In genomic region chr17:82645516-82645915, GRCh38 we compare ENCODE assay signal across 14 cellular contexts. TPM values are rescaled to one million over a fixed set of nuclear protein-coding genes. Genes with fewer than 3 reads are reported as not detected.
DNase-seq lines count a peak whose midpoint lies in the region; ATAC-seq and TF ChIP-seq lines count a peak whose summit lies in the region.
"Had no signal": no experiment of that assay in that cellular context is flagged by ENCODE, and none has a peak within 500 bp of the region (broad histone marks: within the 10 kb centered on the region; RNA-seq: fewer than 3 reads in every experiment).

No MANE protein-coding gene starts in this region.

- no peak overlapping the region for H2AFZ ChIP-seq in DND-41 (ENCODE audit: low read depth, low read length)

- in situ Hi-C loops in ACHN (cut with HindIII; ENCODE audit: low pct_ligation_motif_present, low pct_unique_long_range_greater_than_20kb, low sequenced_read_pairs), result no loop called here

- DNase-seq in ACHN, result peak; percentile 52
- DNase-seq in DND-41, result no peak
- no peak for DNase-seq in activated CD4-positive, alpha-beta memory T cell treated with anti-CD3 and anti-CD28 coated beads, Interleukin-2, amount 10 ng/mL, durations not matched to agents 7 days and 5 days
- DNase-seq in kidney tubule cell (ENCODE audit: low spot score), result peak; percentile 50
- no peak for DNase-seq in COLO668 (lab: John Stamatoyannopoulos, UW; ENCODE audit: unreplicated experiment)
- DNase-seq in left ventricle myocardium superior, result no peak
- no peak for DNase-seq in GM03348 (ENCODE audit: low spot score)
- DNase-seq in NCI-H2081 treated with DMSO at 0.1 percent for 48 hours (lab: John Stamatoyannopoulos, UW), result no peak
- DNase-seq: kidney, NCI-H1092, NCI-H524 treated with DMSO at 0.1 percent for 48 hours had no signal

- H4K20me1 ChIP-seq in DND-41 (ENCODE audit: insufficient read depth, low read length), result peaks cover 61% of the 10 kb centered on the region

- no peak overlapping the region for H3K9ac ChIP-seq in DND-41 (ENCODE audit: low read depth, low read length)

- no peaks in the 10 kb centered on the region for H3K27me3 Mint-ChIP-seq in activated CD4-positive, alpha-beta memory T cell treated with anti-CD3 and anti-CD28 coated beads, Interleukin-2, amount 10 ng/mL, durations not matched to agents 7 days and 5 days
- H3K27me3 Mint-ChIP-seq: dendritic cell treated with granulocyte-macrophage colony-stimulating factor and Interleukin-4, amounts not matched to agents 40 ng/mL and 50 ng/mL, for 4 days had no signal

- H3K4me2 ChIP-seq in DND-41 (ENCODE audit: insufficient read depth, low read length), result peak overlapping the region; percentile 98

- no peak overlapping the region for H3K4me3 ChIP-seq in DND-41 (ENCODE audit: low read depth in 1 of 2, low read length in 2 of 2)

- ATAC-seq in DND-41 (ENCODE audit: insufficient read depth, low read depth) (no peak), left ventricle myocardium superior (no peak)
- ATAC-seq: Right ventricle myocardium inferior had no signal

- H3K4me1 Mint-ChIP-seq in activated CD4-positive, alpha-beta memory T cell treated with anti-CD3 and anti-CD28 coated beads, Interleukin-2, amount 10 ng/mL, durations not matched to agents 7 days and 5 days, result peaks cover 25% of the 10 kb centered on the region

- H3K4me1 ChIP-seq in DND-41 (ENCODE audit: insufficient read depth, low read length), result peaks cover 28% of the 10 kb centered on the region

- peaks cover 52% of the 10 kb centered on the region for H3K36me3 ChIP-seq in DND-41 (ENCODE audit: insufficient read depth, low read length)

- no peak overlapping the region for H3K27ac Mint-ChIP-seq in activated CD4-positive, alpha-beta memory T cell treated with anti-CD3 and anti-CD28 coated beads, Interleukin-2, amount 10 ng/mL, durations not matched to agents 7 days and 5 days
- H3K27ac Mint-ChIP-seq: dendritic cell treated with granulocyte-macrophage colony-stimulating factor and Interleukin-4, amounts not matched to agents 40 ng/mL and 50 ng/mL, for 4 days had no signal

- peaks cover 44% of the 10 kb centered on the region for H3K36me3 Mint-ChIP-seq in activated CD4-positive, alpha-beta memory T cell treated with anti-CD3 and anti-CD28 coated beads, Interleukin-2, amount 10 ng/mL, durations not matched to agents 7 days and 5 days (ENCODE audit: low read depth)

- no peak for TF ChIP-seq CTCF in DND-41 (IDR thresholded peaks at IDR 0.05; ENCODE audit: borderline replicate concordance, extremely low read depth, low read length, poor library complexity, severe bottlenecking)

- intact Hi-C loops in left ventricle myocardium superior (cut with micrococcal nuclease), result no loop called here

- H3K27ac ChIP-seq in DND-41 (ENCODE audit: low read length), result no peak overlapping the region
- H3K27ac ChIP-seq: C4-2B had no signal

- no peaks in the 10 kb centered on the region for H3K9me3 ChIP-seq in DND-41 (ENCODE audit: insufficient read depth, low read length, severe bottlenecking)

- CTCF ChIA-PET in activated CD4-positive, alpha-beta memory T cell treated with anti-CD3 and anti-CD28 coated beads, Interleukin-2, amount 10 ng/mL, durations not matched to agents 7 days and 5 days (lab: Charles Lee), result no interaction called here

- no peaks in the 10 kb centered on the region for H3K9me3 Mint-ChIP-seq in activated CD4-positive, alpha-beta memory T cell treated with anti-CD3 and anti-CD28 coated beads, Interleukin-2, amount 10 ng/mL, durations not matched to agents 7 days and 5 days
- H3K9me3 Mint-ChIP-seq: dendritic cell treated with granulocyte-macrophage colony-stimulating factor and Interleukin-4, amounts not matched to agents 40 ng/mL and 50 ng/mL, for 4 days had no signal

- H3K4me3 Mint-ChIP-seq in activated CD4-positive, alpha-beta memory T cell treated with anti-CD3 and anti-CD28 coated beads, Interleukin-2, amount 10 ng/mL, durations not matched to agents 7 days and 5 days, result peak overlapping the region; percentile 80
- H3K4me3 Mint-ChIP-seq: dendritic cell treated with granulocyte-macrophage colony-stimulating factor and Interleukin-4, amounts not matched to agents 40 ng/mL and 50 ng/mL, for 4 days had no signal

- POLR2A ChIA-PET in activated CD4-positive, alpha-beta memory T cell treated with anti-CD3 and anti-CD28 coated beads, Interleukin-2, amount 10 ng/mL, durations not matched to agents 7 days and 5 days (lab: Charles Lee), result no interaction called here

- no peaks in the 10 kb centered on the region for H3K27me3 ChIP-seq in DND-41 (ENCODE audit: insufficient read depth, low read length, poor library complexity)

- H3K79me2 ChIP-seq in DND-41 (ENCODE audit: insufficient read depth, low read length), result peaks cover 76% of the 10 kb centered on the region

RNA-seq across cellular contexts. Expression of gene WDR45B, which starts 2.7 kb away (rescaled TPM):
- 10 to 100 TPM; 41.0 to 42.9 TPM for total RNA-seq in activated CD4-positive, alpha-beta memory T cell treated with anti-CD3 and anti-CD28 coated beads, Interleukin-2, amount 10 ng/mL, durations not matched to agents 7 days and 5 days
- total RNA-seq in left ventricle myocardium superior, result 37.3 TPM

RNA-seq across cellular contexts. Expression of gene RAB40B, which starts 53.0 kb away (rescaled TPM):
- total RNA-seq in activated CD4-positive, alpha-beta memory T cell treated with anti-CD3 and anti-CD28 coated beads, Interleukin-2, amount 10 ng/mL, durations not matched to agents 7 days and 5 days, result 1 to 10 TPM; 1.4 to 2.0 TPM
- 21.3 TPM for total RNA-seq in left ventricle myocardium superior

Comparison
In these comparisons a context has a peak if more than half of its experiments do, and no peak if none do; other contexts are left out.
1. DNase-seq: peak in ACHN (single experiment) and kidney tubule cell (single experiment); none in DND-41 (single experiment), activated CD4-positive, alpha-beta memory T cell treated with anti-CD3 and anti-CD28 coated beads, Interleukin-2, amount 10 ng/mL, durations not matched to agents 7 days and 5 days (single experiment), COLO668 (single experiment), left ventricle myocardium superior (single experiment), GM03348 (single experiment) and NCI-H2081 treated with DMSO at 0.1 percent for 48 hours (single experiment).